In genomic region chr1:145720556-145720877, GRCh38 we compare ENCODE assay signal across 9 cellular contexts. TPM values are rescaled to one million over a fixed set of nuclear protein-coding genes. Genes with fewer than 3 reads are reported as not detected.
DNase-seq lines count a peak whose midpoint lies in the region; ATAC-seq and TF ChIP-seq lines count a peak whose summit lies in the region.
"Had no signal": no experiment of that assay in that cellular context is flagged by ENCODE, and none has a peak within 500 bp of the region (broad histone marks: within the 10 kb centered on the region; RNA-seq: fewer than 3 reads in every experiment).

No MANE protein-coding gene starts in this region.

- ATAC-seq in left cardiac atrium (no peak), HG02973 (IDR thresholded peaks at IDR 0.05; ENCODE audit: unreplicated experiment) (no peak), HG03442 (IDR thresholded peaks at IDR 0.05; ENCODE audit: unreplicated experiment) (no peak)

- no peaks in the 10 kb centered on the region for H3K36me3 ChIP-seq in left ventricle myocardium inferior

- H3K4me1 ChIP-seq in left ventricle myocardium inferior = peaks cover 13% of the 10 kb centered on the region

- no peaks in the 10 kb centered on the region for H3K27me3 ChIP-seq in left ventricle myocardium inferior (ENCODE audit: low read depth)

- peak overlapping the region; percentile 55 for H3K4me3 ChIP-seq in left ventricle myocardium inferior

- TF ChIP-seq CTCF in left ventricle myocardium inferior (IDR thresholded peaks at IDR 0.05; ENCODE audit: borderline replicate concordance) = no peak

- H3K27ac ChIP-seq in left ventricle myocardium inferior (replicated peaks) = no peak overlapping the region

- H3K9me3 ChIP-seq in left ventricle myocardium inferior (replicated peaks) = no peaks in the 10 kb centered on the region

- DNase-seq in left ventricle myocardium inferior (no peak), left cardiac atrium (no peak), amniotic epithelial cell (ENCODE audit: low read depth) (peak; percentile 57), islet precursor cell (peak; percentile 66), superior temporal gyrus (ENCODE audit: extremely low spot score) (no peak)
- DNase-seq in activated effector memory CD4-positive, alpha-beta T cell treated with anti-CD3 and anti-CD28 coated beads, Interleukin-2, amount 50 U/mL, for 16 hours = no peak

- intact Hi-C loops in left ventricle myocardium inferior (cut with micrococcal nuclease) = no loop called here
- intact Hi-C loops in left cardiac atrium (cut with DNase I) = no loop called here

RNA-seq across cellular contexts. Expression of gene CD160, which starts 1.2 kb away (rescaled TPM):
- not detected for total RNA-seq in left ventricle myocardium inferior
- total RNA-seq in left cardiac atrium = under 1 TPM in 1 of 2 donors, not detected in 1; 0.21 TPM
- total RNA-seq: CD4-positive, alpha-beta T cell had no signal

RNA-seq across cellular contexts. Expression of gene PDZK1, which starts 13.3 kb away (rescaled TPM):
- total RNA-seq in left ventricle myocardium inferior = 0.16 TPM
- under 1 TPM; 0.12 to 0.65 TPM for total RNA-seq in left cardiac atrium
- total RNA-seq: CD4-positive, alpha-beta T cell had no signal

Comparison
In these comparisons a context has a peak if more than half of its experiments do, and no peak if none do; other contexts are left out.
1. DNase-seq: peak in amniotic epithelial cell (single experiment) and islet precursor cell (single experiment); none in left ventricle myocardium inferior (single experiment), left cardiac atrium (single experiment), activated effector memory CD4-positive, alpha-beta T cell treated with anti-CD3 and anti-CD28 coated beads, Interleukin-2, amount 50 U/mL, for 16 hours (single experiment) and superior temporal gyrus (single experiment).